In genomic region chr17:57373071-57373470, GRCh38 we compare ENCODE assay signal across 20 cellular contexts.
DNase-seq lines count a peak whose midpoint lies in the region; ATAC-seq and TF ChIP-seq lines count a peak whose summit lies in the region.
"Had no signal": no experiment of that assay in that cellular context is flagged by ENCODE, and none has a peak within 500 bp of the region (broad histone marks: within the 10 kb centered on the region; RNA-seq: fewer than 3 reads in every experiment).

No MANE protein-coding gene starts in this region.

- no peak for TF ChIP-seq POLR2A in breast epithelium (IDR thresholded peaks at IDR 0.05)

- H3K27me3 ChIP-seq in breast epithelium (no peaks in the 10 kb centered on the region), PC-3 (ENCODE audit: low read length) (no peaks in the 10 kb centered on the region), foreskin keratinocyte (no peaks in the 10 kb centered on the region)
- H3K27me3 ChIP-seq: BLaER1 had no signal

- no peak overlapping the region for H3K9ac ChIP-seq in PC-3 (ENCODE audit: low read length)
- H3K9ac ChIP-seq: BLaER1, KMS-11 had no signal

- peak overlapping the region; percentile 73 for H3K27ac Mint-ChIP-seq in MCF 10A (ENCODE audit: low read depth, unreplicated experiment)
- H3K27ac Mint-ChIP-seq: HFFc6, IgD-negative memory B cell had no signal

- H3K4me1 ChIP-seq in breast epithelium (peaks cover 0 to 10% of the 10 kb centered on the region in 2 donors), PC-3 (ENCODE audit: insufficient read depth, low read length) (peaks cover 48% of the 10 kb centered on the region), foreskin keratinocyte (peaks cover 50% of the 10 kb centered on the region)
- H3K4me1 ChIP-seq: HAP-1 had no signal

- H3K9me3 ChIP-seq in breast epithelium = no peaks in the 10 kb centered on the region
- peaks cover 8% of the 10 kb centered on the region; the same call in 1 of the 2 replicates for H3K9me3 ChIP-seq in PC-3 (ENCODE audit: low read length)
- H3K9me3 ChIP-seq: HAP-1 had no signal

- H3F3A ChIP-seq in PC-3 (ENCODE audit: low read length, unreplicated experiment) = peaks cover 6% of the 10 kb centered on the region

- peak overlapping the region; percentile 63 for H3K4me2 ChIP-seq in PC-3 (ENCODE audit: low read length)
- H3K4me2 ChIP-seq: BLaER1, KMS-11 had no signal

- no peak overlapping the region for H2AFZ ChIP-seq in PC-3 (ENCODE audit: low read length)

- H3K9me3 Mint-ChIP-seq in MCF 10A (ENCODE audit: unreplicated experiment) = no peaks in the 10 kb centered on the region
- H3K9me3 Mint-ChIP-seq: CD4-positive, CD25-positive, alpha-beta regulatory T cell had no signal

- peaks cover 7% of the 10 kb centered on the region; the same call in 1 of the 2 replicates for H3K79me2 ChIP-seq in PC-3 (ENCODE audit: low read length)

- POLR2A ChIA-PET in MCF 10A (lab: Yijun Ruan, JAX) (interaction anchor here (0.7 to 1.9 kb wide), 6 partner anchors 13 to 655 kb away, joined by 3 to 9 read pairs (median 4); partner anchors contain the start of gene MSI2), PC-3 (lab: Charles Lee; ENCODE audit: unreplicated experiment) (no interaction called here)

- TF ChIP-seq CTCF in MCF 10A (IDR thresholded peaks at IDR 0.05; ENCODE audit: unreplicated experiment) (no peak), breast epithelium (IDR thresholded peaks at IDR 0.05) (no peak), PC-3 (conservative IDR thresholded peaks at IDR 0.05; ENCODE audit: low read depth, low read length) (no peak), foreskin keratinocyte (conservative IDR thresholded peaks at IDR 0.05) (no peak)

- H3K4me3 Mint-ChIP-seq in MCF 10A (ENCODE audit: unreplicated experiment) = no peak overlapping the region
- H3K4me3 Mint-ChIP-seq: CD4-positive, CD25-positive, alpha-beta regulatory T cell; HFFc6; IgD-negative memory B cell had no signal

- H3K27me3 Mint-ChIP-seq in MCF 10A (ENCODE audit: insufficient read depth, unreplicated experiment) = no peaks in the 10 kb centered on the region
- H3K27me3 Mint-ChIP-seq: CD4-positive, CD25-positive, alpha-beta regulatory T cell; IgD-negative memory B cell had no signal

- BruUV-seq in MCF 10A (replicated peaks; lab: Mats Ljungman, UMichigan) = no TSS peak
- no TSS peak for BruUV-seq in PC-3 (replicated peaks; lab: Mats Ljungman, UMichigan)

- DNase-seq in MCF 10A (ENCODE audit: unreplicated experiment) = no peak
- no peak for DNase-seq in breast epithelium (ENCODE audit: low spot score in 2 of 2)
- no peak for DNase-seq in PC-3
- DNase-seq in foreskin keratinocyte = no peak
- no peak for DNase-seq in stimulated activated naive CD4-positive, alpha-beta T cell (lab: John Stamatoyannopoulos, UW)
- DNase-seq in NCI-H2171 (lab: John Stamatoyannopoulos, UW) = no peak
- DNase-seq: AML-193; Calu3; CD4-positive, CD25-positive, alpha-beta regulatory T cell; DMS 273 treated with DMSO at 0.1 percent for 48 hours; DMS79; EL; HFFc6 had no signal

- no peaks in the 10 kb centered on the region for H3K9me2 ChIP-seq in PC-3 (replicated peaks; ENCODE audit: low read length)

- no peak for ATAC-seq in PC-3
- ATAC-seq in foreskin keratinocyte = no peak
- no peak for ATAC-seq in GM18517 (IDR thresholded peaks at IDR 0.05; ENCODE audit: unreplicated experiment)
- ATAC-seq in HG03025 (IDR thresholded peaks at IDR 0.05; ENCODE audit: low FRiP score, unreplicated experiment) = no peak

- H3K36me3 Mint-ChIP-seq in MCF 10A (ENCODE audit: insufficient read depth, unreplicated experiment) = peaks cover 7% of the 10 kb centered on the region

- no peaks in the 10 kb centered on the region for H4K20me1 ChIP-seq in PC-3 (ENCODE audit: low read length)

- H3K27ac ChIP-seq in breast epithelium (peak overlapping the region in 1 of 2 donors; percentile 1), PC-3 (ENCODE audit: low read length) (peak overlapping the region; percentile 34; the same call in 1 of the 2 replicates), foreskin keratinocyte (peak overlapping the region; percentile 4)
- H3K27ac ChIP-seq: 22Rv1, BLaER1, KMS-11 had no signal

- H3K36me3 ChIP-seq in breast epithelium (no peaks in the 10 kb centered on the region), PC-3 (ENCODE audit: low read depth, low read length) (peaks cover 7% of the 10 kb centered on the region; the same call in 1 of the 2 replicates)
- H3K36me3 ChIP-seq: HAP-1 had no signal

- CTCF ChIA-PET in MCF 10A (lab: Yijun Ruan, JAX) (interaction anchor here (0.6 to 1.8 kb wide), 4 partner anchors 31 to 130 kb away, joined by 3 to 7 read pairs (median 3); no protein-coding TSS in a partner anchor), PC-3 (lab: Charles Lee) (interaction anchor here (0.6 kb wide), 1 partner anchor 143 kb away, joined by 6 read pairs; no protein-coding TSS in a partner anchor)

- H3K4me3 ChIP-seq in breast epithelium = no peak overlapping the region
- no peak overlapping the region for H3K4me3 ChIP-seq in PC-3 (ENCODE audit: low read length)
- H3K4me3 ChIP-seq: BLaER1, HAP-1 had no signal

- H3K4me1 Mint-ChIP-seq in MCF 10A (ENCODE audit: insufficient read depth, unreplicated experiment) = peaks cover 67% of the 10 kb centered on the region

- intact Hi-C loops in MCF 10A (cut with micrococcal nuclease) (no loop called here), breast epithelium (cut with DNase I; ENCODE audit: low total_unique reads) (no loop called here), PC-3 (cut with micrococcal nuclease) (loop anchor here (2.0 to 10.0 kb wide), 3 partner anchors 50 to 290 kb away; no protein-coding TSS in a partner anchor)
